In genomic region chr12:14366211-14366762, GRCh38 we compare ENCODE assay signal across 8 cellular contexts. TPM values are rescaled to one million over a fixed set of nuclear protein-coding genes. Genes with fewer than 3 reads are reported as not detected.
A peak's percentile ranks its signal among the peaks of the same experiment; 100 is the strongest.
DNase-seq lines count a peak whose midpoint lies in the region; ATAC-seq and TF ChIP-seq lines count a peak whose summit lies in the region.

No MANE protein-coding gene starts in this region.

- H3K4me1 ChIP-seq in stomach: peaks cover 0 to 22% (median 12%) of the 10 kb centered on the region in 4 donors

- 1 to 5% (median 3%) methylated on average over 5 of the region's 5 CpGs for WGBS in stomach, 5 donors

- H3K4me3 Mint-ChIP-seq in activated naive CD8-positive, alpha-beta T cell treated with anti-CD3 and anti-CD28 coated beads, Interleukin-2, amount 50 U/mL, for 24 hours: peak overlapping the region; percentile 81

- peaks cover 2% of the 10 kb centered on the region for H3K27me3 Mint-ChIP-seq in activated naive CD8-positive, alpha-beta T cell treated with anti-CD3 and anti-CD28 coated beads, Interleukin-2, amount 50 U/mL, for 24 hours

- peaks cover 60% of the 10 kb centered on the region for H3K4me1 Mint-ChIP-seq in activated naive CD8-positive, alpha-beta T cell treated with anti-CD3 and anti-CD28 coated beads, Interleukin-2, amount 50 U/mL, for 24 hours

- peak; percentile 80 for DNase-seq in DMS53 (lab: John Stamatoyannopoulos, UW)
- DNase-seq in LHCN-M2 (ENCODE audit: low read depth): peak; percentile 54
- no peak for DNase-seq in activated naive CD8-positive, alpha-beta T cell treated with anti-CD3 and anti-CD28 coated beads, Interleukin-2, amount 50 U/mL, for 24 hours
- DNase-seq in stomach: no peak
- DNase-seq in NCI-H524 treated with DMSO at 0.1 percent for 48 hours (lab: John Stamatoyannopoulos, UW): no peak
- no peak for DNase-seq in KG1 (lab: John Stamatoyannopoulos, UW)

- H3K9me3 Mint-ChIP-seq in activated naive CD8-positive, alpha-beta T cell treated with anti-CD3 and anti-CD28 coated beads, Interleukin-2, amount 50 U/mL, for 24 hours: no peaks in the 10 kb centered on the region

- H3K27ac Mint-ChIP-seq in activated naive CD8-positive, alpha-beta T cell treated with anti-CD3 and anti-CD28 coated beads, Interleukin-2, amount 50 U/mL, for 24 hours: peak overlapping the region; percentile 93

- peak overlapping the region in 4 of 5 donors; percentile 89 to 99 (median 97) for H3K27ac ChIP-seq in stomach

- peaks cover 0 to 11% (median 3%) of the 10 kb centered on the region in 4 donors for H3K36me3 ChIP-seq in stomach

- TF ChIP-seq EP300 in stomach (IDR thresholded peaks at IDR 0.05): no peak

- no peaks in the 10 kb centered on the region for H3K9me3 ChIP-seq in iPS-18c (ENCODE audit: control insufficient read depth, insufficient read depth, low read length)
- no peaks in the 10 kb centered on the region for H3K9me3 ChIP-seq in stomach

- H3K27me3 ChIP-seq in stomach: no peaks in the 10 kb centered on the region

- peaks cover 33% of the 10 kb centered on the region for H3K36me3 Mint-ChIP-seq in activated naive CD8-positive, alpha-beta T cell treated with anti-CD3 and anti-CD28 coated beads, Interleukin-2, amount 50 U/mL, for 24 hours (ENCODE audit: low read depth)

- intact Hi-C loops in stomach (cut with DNase I; ENCODE audit: low total_unique reads): no loop called here

- peak in 2 of 7 experiments; percentile 12 to 22 for TF ChIP-seq CTCF in stomach (IDR thresholded peaks at IDR 0.05)

- no peak for TF ChIP-seq POLR2A in stomach (IDR thresholded peaks at IDR 0.05)

- peak overlapping the region; percentile 67 for H3K4me3 ChIP-seq in iPS-18c (ENCODE audit: insufficient read depth, low read depth, low read length)
- peak overlapping the region; percentile 56 to 74 (median 59) for H3K4me3 ChIP-seq in stomach

- ATAC-seq in activated naive CD8-positive, alpha-beta T cell treated with anti-CD3 and anti-CD28 coated beads, Interleukin-2, amount 50 U/mL, for 24 hours: no peak
- no peak for ATAC-seq in GM18907 (IDR thresholded peaks at IDR 0.05; ENCODE audit: unreplicated experiment)

RNA-seq across cellular contexts. Expression of gene ATF7IP, which starts 0.8 kb away (rescaled TPM):
- total RNA-seq in LHCN-M2 (2014; rRNA removed) (24.4 and 41.9 TPM in 2 replicates), stomach (10 to 100 TPM; 47.5 to 91.0 (median 84.8) TPM)
- polyA plus RNA-seq in LHCN-M2 (2012): 10.0 TPM
- 1 to 10 TPM; 4.9 to 6.5 (median 5.7) TPM for polyA plus RNA-seq in stomach

Comparison
In these comparisons a context has a peak if more than half of its experiments do, and no peak if none do; other contexts are left out.
1. DNase-seq: peak in DMS53 (single experiment) and LHCN-M2 (single experiment); none in activated naive CD8-positive, alpha-beta T cell treated with anti-CD3 and anti-CD28 coated beads, Interleukin-2, amount 50 U/mL, for 24 hours (single experiment), stomach (single experiment), NCI-H524 treated with DMSO at 0.1 percent for 48 hours (single experiment) and KG1 (single experiment).